In the genomic region with DNA sequence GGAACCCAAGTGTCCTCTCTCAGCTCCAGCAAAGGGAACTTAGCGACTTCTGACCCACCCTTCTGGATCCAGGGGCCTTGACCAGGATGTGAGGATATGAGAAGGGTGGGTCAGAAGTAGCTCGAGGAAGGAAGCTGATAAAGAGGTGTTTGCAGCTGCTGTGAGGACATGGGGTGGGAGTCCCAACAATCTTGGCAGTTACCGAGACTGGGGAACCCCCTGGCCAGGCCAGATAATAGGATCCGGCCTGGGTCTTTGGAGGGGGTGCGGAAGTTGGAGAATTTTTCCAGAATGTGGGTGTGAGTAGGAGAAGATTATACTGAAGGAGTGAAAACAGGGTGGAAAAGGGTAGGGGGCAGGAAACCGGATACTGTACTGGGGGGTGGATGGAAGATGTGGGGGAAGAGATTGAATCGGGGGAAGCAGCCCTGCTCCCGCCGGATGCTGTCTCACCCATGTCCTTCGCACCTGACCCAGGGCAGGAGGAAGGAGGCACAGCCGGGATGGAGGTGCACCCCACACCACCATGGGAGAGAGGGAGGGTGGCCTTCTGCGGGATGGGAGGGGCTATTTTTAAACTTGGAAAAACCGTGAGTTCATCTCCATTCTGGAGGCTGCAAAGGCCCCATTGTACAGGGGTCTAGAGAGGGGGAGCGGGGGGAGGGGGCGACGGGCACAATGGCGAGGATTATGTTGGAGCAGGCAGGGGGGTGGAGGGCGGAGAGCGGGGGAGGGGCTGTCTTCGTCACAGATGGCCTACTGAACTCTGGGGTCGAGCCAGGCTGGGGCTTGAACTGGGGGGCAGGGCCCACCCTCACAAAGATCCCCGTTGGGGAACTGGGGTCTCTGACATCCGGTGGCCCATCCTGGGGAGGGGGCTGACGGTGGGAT, we compare ENCODE assay signal across 9 cellular contexts. TPM values are rescaled to one million over a fixed set of nuclear protein-coding genes. Genes with fewer than 3 reads are reported as not detected.
DNase-seq lines count a peak whose midpoint lies in the region; ATAC-seq and TF ChIP-seq lines count a peak whose summit lies in the region.
"Had no signal": no experiment of that assay in that cellular context is flagged by ENCODE, and none has a peak within 500 bp of the region (broad histone marks: within the 10 kb centered on the region; RNA-seq: fewer than 3 reads in every experiment).

No MANE protein-coding gene starts in this region.

- peak in 3 of 7 donors; percentile 25 to 61 (median 34) for DNase-seq in adrenal gland
- peak; percentile 48 for DNase-seq in left kidney (ENCODE audit: low read depth, low spot score)
- DNase-seq in stimulated activated naive CD8-positive, alpha-beta T cell treated with anti-CD3 and anti-CD28 coated beads, Interleukin-15, Interleukin-2, amounts not matched to agents 100 U/mL and 50 U/mL, for 24 hours: peak; percentile 6
- DNase-seq in GM10248 (ENCODE audit: extremely low spot score): no peak
- no peak for DNase-seq in stimulated activated CD8-positive, alpha-beta memory T cell treated with anti-CD3 and anti-CD28 coated beads, Interleukin-4, amount 100 ng/mL, for 48 hours
- DNase-seq: SIG-M5 had no signal

- H3K27ac ChIP-seq in HUES64 (ENCODE audit: low read depth, low read length): peak overlapping the region; percentile 86
- H3K27ac ChIP-seq in adrenal gland: peak overlapping the region in 3 of 5 donors; percentile 31 to 84 (median 69)

- H3K4me3 ChIP-seq in HUES64 (ENCODE audit: low read length) (peak overlapping the region; percentile 61), adrenal gland (peak overlapping the region in 1 of 4 donors; percentile 61)

- H3K36me3 ChIP-seq in HUES64 (ENCODE audit: insufficient read depth, low read length) (no peaks in the 10 kb centered on the region), adrenal gland (replicated peaks in 1 of 2) (no peaks in the 10 kb centered on the region)

- POLR2A ChIA-PET in GM10248 (lab: Yijun Ruan, JAX): interaction anchor here (1.0 kb wide), 1 partner anchor 224 kb away, joined by 3 read pairs; a partner anchor contains a TSS

- peaks cover 30% of the 10 kb centered on the region for H3K27me3 ChIP-seq in HUES64 (ENCODE audit: insufficient read depth, low read length)
- peaks cover 4% of the 10 kb centered on the region for H3K27me3 ChIP-seq in adrenal gland

- intact Hi-C loops in adrenal gland (cut with DNase I): loop anchor here in 1 of 2 donors (5.0 kb wide), 1 partner anchor 118 kb away; no protein-coding TSS in a partner anchor

- CTCF ChIA-PET in GM10248 (lab: Yijun Ruan, JAX): interaction anchor here (0.8 to 6.7 kb wide), 20 partner anchors 13 to 263 kb away, joined by 3 to 131 read pairs (median 5); a partner anchor contains a TSS

- TF ChIP-seq CTCF in adrenal gland (IDR thresholded peaks at IDR 0.05): no peak
- no peak for TF ChIP-seq CTCF in GM10248 (IDR thresholded peaks at IDR 0.05; ENCODE audit: control extremely low read depth, extremely low read depth, low read depth, missing control alignments)

- peak overlapping the region; percentile 63 for H3K9ac ChIP-seq in HUES64 (ENCODE audit: low read depth, low read length)

- 29% methylated on average over 24 of the region's 24 CpGs for WGBS in HUES64
- WGBS in adrenal gland, 4 donors: 57 to 63% (median 60%) methylated on average over 24 of the region's 24 CpGs

- no peak for ATAC-seq in stimulated activated naive CD8-positive, alpha-beta T cell treated with anti-CD3 and anti-CD28 coated beads, Interleukin-15, Interleukin-2, amounts not matched to agents 100 U/mL and 50 U/mL, for 24 hours
- no peak for ATAC-seq in HG03135 (IDR thresholded peaks at IDR 0.05; ENCODE audit: unreplicated experiment)
- ATAC-seq in activated CD4-positive, CD25-positive, alpha-beta regulatory T cell treated with anti-CD3 and anti-CD28 coated beads, Interleukin-2, amount 50 U/mL, for 24 hours: no peak

- H3K9me3 ChIP-seq in HUES64 (ENCODE audit: insufficient read depth, low read depth, low read length): no peaks in the 10 kb centered on the region
- H3K9me3 ChIP-seq in adrenal gland (replicated peaks in 1 of 3): no peaks in the 10 kb centered on the region

- H3K4me1 ChIP-seq in HUES64 (ENCODE audit: insufficient read depth, low read length): peaks cover 41% of the 10 kb centered on the region
- H3K4me1 ChIP-seq in adrenal gland (replicated peaks in 1 of 2): peaks cover 20 to 46% of the 10 kb centered on the region in 2 donors

- TF ChIP-seq POLR2A in adrenal gland (IDR thresholded peaks at IDR 0.05): no peak

RNA-seq across cellular contexts. Expression of a gene that starts 3.0 kb away (rescaled TPM):
- 13.1 TPM for polyA plus RNA-seq in HUES64 (2013, experiment 1 of 2)
- polyA plus RNA-seq in HUES64 (2013, experiment 2 of 2): 12.7 TPM
- 100 to 1,000 TPM in 1 of 8 donors, 10 to 100 TPM in 7; 15.3 to 143 (median 45.8) TPM for total RNA-seq in adrenal gland
- 10 to 100 TPM; 17.2 to 48.5 (median 30.5) TPM for polyA plus RNA-seq in adrenal gland

RNA-seq across cellular contexts. Expression of a gene that starts 14.4 kb away (rescaled TPM):
- 43.1 TPM for polyA plus RNA-seq in HUES64 (2013, experiment 1 of 2)
- polyA plus RNA-seq in HUES64 (2013, experiment 2 of 2): 56.8 TPM
- 10 to 100 TPM in 7 of 8 donors, 1 to 10 TPM in 1; 8.9 to 28.0 (median 20.6) TPM for total RNA-seq in adrenal gland
- polyA plus RNA-seq in adrenal gland: 10 to 100 TPM in 2 of 3 donors, 1 to 10 TPM in 1; 9.6 to 13.0 (median 10.7) TPM

RNA-seq across cellular contexts. Expression of a gene that starts 20.7 kb away (rescaled TPM):
- 1.1 TPM for polyA plus RNA-seq in HUES64 (2013, experiment 1 of 2)
- polyA plus RNA-seq in HUES64 (2013, experiment 2 of 2): 2.3 TPM
- 10 to 100 TPM; 10.3 to 46.9 (median 23.0) TPM for total RNA-seq in adrenal gland
- 10 to 100 TPM in 2 of 3 donors, 1 to 10 TPM in 1; 1.8 to 25.9 (median 20.3) TPM for polyA plus RNA-seq in adrenal gland

RNA-seq across cellular contexts. Expression of a gene that starts 26.6 kb away (rescaled TPM):
- polyA plus RNA-seq in HUES64 (2013, experiment 1 of 2): not detected
- polyA plus RNA-seq in HUES64 (2013, experiment 2 of 2): not detected
- under 1 TPM in 1 of 8 donors, not detected in 7; under 0.01 TPM for total RNA-seq in adrenal gland
- not detected for polyA plus RNA-seq in adrenal gland

Comparison
In these comparisons a context has a peak if more than half of its experiments do, and no peak if none do; other contexts are left out.
1. DNase-seq: peak in left kidney (single experiment) and stimulated activated naive CD8-positive, alpha-beta T cell treated with anti-CD3 and anti-CD28 coated beads, Interleukin-15, Interleukin-2, amounts not matched to agents 100 U/mL and 50 U/mL, for 24 hours (single experiment); none in GM10248 (single experiment) and stimulated activated CD8-positive, alpha-beta memory T cell treated with anti-CD3 and anti-CD28 coated beads, Interleukin-4, amount 100 ng/mL, for 48 hours (single experiment).